Comparison of ENCODE assay signal across 1 cellular context in genomic region chr16:56233795-56234566, GRCh38.
TF ChIP-seq lines count a peak whose summit lies in the region.

No MANE protein-coding gene starts in this region.

TF ChIP-seq in HepG2, 621 proteins besides CTCF, POLR2A, EP300 and RAD21 (continued from another document):
- TF ChIP-seq ZFP91 (CRISPR knock-in tag; IDR thresholded peaks at IDR 0.05; ENCODE audit: borderline replicate concordance) (no peak), THAP9 (CRISPR knock-in tag; IDR thresholded peaks at IDR 0.05; ENCODE audit: borderline replicate concordance) (no peak), ZFY (CRISPR knock-in tag; IDR thresholded peaks at IDR 0.05) (0 out of 2 replicates have a peak, but pooled peaks have one; percentile 17), BORCS8-MEF2B (CRISPR knock-in tag; IDR thresholded peaks at IDR 0.05) (0 out of 2 replicates have a peak, but pooled peaks have one; percentile 6), HIC2 (CRISPR knock-in tag; IDR thresholded peaks at IDR 0.05; ENCODE audit: low read depth) (0 out of 2 replicates have a peak, but pooled peaks have one; percentile 52), HNF4A (CRISPR knock-in tag; IDR thresholded peaks at IDR 0.05) (peak; percentile 34; the same call in 1 of the 2 replicates), KLF15 (CRISPR knock-in tag; IDR thresholded peaks at IDR 0.05; ENCODE audit: borderline replicate concordance) (no peak), ZNF460 (CRISPR knock-in tag; IDR thresholded peaks at IDR 0.05; ENCODE audit: borderline replicate concordance) (no peak), ZNF687 (CRISPR knock-in tag; IDR thresholded peaks at IDR 0.05) (0 out of 2 replicates have a peak, but pooled peaks have one; percentile 16), GFI1 (CRISPR knock-in tag; IDR thresholded peaks at IDR 0.05; ENCODE audit: borderline replicate concordance) (no peak), PHF8 (CRISPR knock-in tag; IDR thresholded peaks at IDR 0.05) (no peak), ZBTB37 (CRISPR knock-in tag; IDR thresholded peaks at IDR 0.05) (no peak)
TF ChIP-seq in HepG2: peak in this region for 5.
